Comparison of ENCODE assay signal across 2 cellular contexts in the genomic region with DNA sequence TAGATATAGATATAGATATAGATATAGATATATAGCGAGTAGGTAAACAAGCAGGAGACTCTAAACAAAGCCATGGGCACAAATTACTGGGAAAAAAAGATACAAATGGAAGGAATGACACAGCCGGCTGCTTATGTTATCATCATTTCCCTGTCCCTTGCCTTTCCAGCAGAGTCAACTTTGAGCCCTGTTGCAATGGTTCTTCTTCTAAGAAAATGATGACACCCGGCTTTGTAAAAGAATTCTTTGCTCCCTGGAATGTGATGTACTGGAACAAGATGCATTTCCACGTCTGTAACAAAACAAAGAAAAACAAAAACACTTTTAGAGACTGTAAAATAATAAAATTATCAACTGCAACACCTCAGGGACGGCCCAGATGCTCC.
TF ChIP-seq lines count a peak whose summit lies in the region.

No MANE protein-coding gene starts in this region.

TF ChIP-seq in SK-N-SH, 30 proteins besides CTCF, POLR2A, EP300 and RAD21 (continued from another document):
- TF ChIP-seq SIN3A (IDR thresholded peaks at IDR 0.05; ENCODE audit: borderline replicate concordance, low read depth, low read length) (no peak), TCF12 (IDR thresholded peaks at IDR 0.05) (no peak), RCOR1 (IDR thresholded peaks at IDR 0.05; ENCODE audit: low read length) (no peak), GATA2 (CRISPR knock-in tag; IDR thresholded peaks at IDR 0.05) (no peak), EZH2phosphoT487 (IDR thresholded peaks at IDR 0.05; ENCODE audit: borderline replicate concordance, low read depth) (no peak), ELF1 (IDR thresholded peaks at IDR 0.05) (no peak), FOSL2 (IDR thresholded peaks at IDR 0.05; ENCODE audit: borderline replicate concordance, low read depth) (no peak), GABPA (IDR thresholded peaks at IDR 0.05; ENCODE audit: low read depth) (no peak), FOXM1 (IDR thresholded peaks at IDR 0.05; ENCODE audit: low read depth) (no peak), SMC3 (IDR thresholded peaks at IDR 0.05; ENCODE audit: low read depth, low read length) (no peak)

TF ChIP-seq in SK-N-SH treated with all-trans-retinoic acid at 6 μM for 48 hours, 23 proteins besides CTCF, POLR2A, EP300 and RAD21 (continued from another document):
- TF ChIP-seq, protein P1, sequence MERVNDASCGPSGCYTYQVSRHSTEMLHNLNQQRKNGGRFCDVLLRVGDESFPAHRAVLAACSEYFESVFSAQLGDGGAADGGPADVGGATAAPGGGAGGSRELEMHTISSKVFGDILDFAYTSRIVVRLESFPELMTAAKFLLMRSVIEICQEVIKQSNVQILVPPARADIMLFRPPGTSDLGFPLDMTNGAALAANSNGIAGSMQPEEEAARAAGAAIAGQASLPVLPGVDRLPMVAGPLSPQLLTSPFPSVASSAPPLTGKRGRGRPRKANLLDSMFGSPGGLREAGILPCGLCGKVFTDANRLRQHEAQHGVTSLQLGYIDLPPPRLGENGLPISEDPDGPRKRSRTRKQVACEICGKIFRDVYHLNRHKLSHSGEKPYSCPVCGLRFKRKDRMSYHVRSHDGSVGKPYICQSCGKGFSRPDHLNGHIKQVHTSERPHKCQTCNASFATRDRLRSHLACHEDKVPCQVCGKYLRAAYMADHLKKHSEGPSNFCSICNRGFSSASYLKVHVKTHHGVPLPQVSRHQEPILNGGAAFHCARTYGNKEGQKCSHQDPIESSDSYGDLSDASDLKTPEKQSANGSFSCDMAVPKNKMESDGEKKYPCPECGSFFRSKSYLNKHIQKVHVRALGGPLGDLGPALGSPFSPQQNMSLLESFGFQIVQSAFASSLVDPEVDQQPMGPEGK (CRISPR knock-in tag; IDR thresholded peaks at IDR 0.05; ENCODE audit: borderline replicate concordance): no peak
- TF ChIP-seq PPARA (CRISPR knock-in tag; IDR thresholded peaks at IDR 0.05; ENCODE audit: borderline replicate concordance): no peak
- no peak for TF ChIP-seq TCF4 (CRISPR knock-in tag; IDR thresholded peaks at IDR 0.05; ENCODE audit: borderline replicate concordance)
- TF ChIP-seq GLIS3 (CRISPR knock-in tag; IDR thresholded peaks at IDR 0.05): no peak
- TF ChIP-seq, protein P2, sequence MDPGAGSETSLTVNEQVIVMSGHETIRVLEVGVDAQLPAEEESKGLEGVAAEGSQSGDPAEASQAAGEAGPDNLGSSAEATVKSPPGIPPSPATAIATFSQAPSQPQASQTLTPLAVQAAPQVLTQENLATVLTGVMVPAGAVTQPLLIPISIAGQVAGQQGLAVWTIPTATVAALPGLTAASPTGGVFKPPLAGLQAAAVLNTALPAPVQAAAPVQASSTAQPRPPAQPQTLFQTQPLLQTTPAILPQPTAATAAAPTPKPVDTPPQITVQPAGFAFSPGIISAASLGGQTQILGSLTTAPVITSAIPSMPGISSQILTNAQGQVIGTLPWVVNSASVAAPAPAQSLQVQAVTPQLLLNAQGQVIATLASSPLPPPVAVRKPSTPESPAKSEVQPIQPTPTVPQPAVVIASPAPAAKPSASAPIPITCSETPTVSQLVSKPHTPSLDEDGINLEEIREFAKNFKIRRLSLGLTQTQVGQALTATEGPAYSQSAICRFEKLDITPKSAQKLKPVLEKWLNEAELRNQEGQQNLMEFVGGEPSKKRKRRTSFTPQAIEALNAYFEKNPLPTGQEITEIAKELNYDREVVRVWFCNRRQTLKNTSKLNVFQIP (CRISPR knock-in tag; IDR thresholded peaks at IDR 0.05; ENCODE audit: borderline replicate concordance, low read depth): no peak
- no peak for TF ChIP-seq ZNF8 (CRISPR knock-in tag; IDR thresholded peaks at IDR 0.05)
- TF ChIP-seq, protein P3, sequence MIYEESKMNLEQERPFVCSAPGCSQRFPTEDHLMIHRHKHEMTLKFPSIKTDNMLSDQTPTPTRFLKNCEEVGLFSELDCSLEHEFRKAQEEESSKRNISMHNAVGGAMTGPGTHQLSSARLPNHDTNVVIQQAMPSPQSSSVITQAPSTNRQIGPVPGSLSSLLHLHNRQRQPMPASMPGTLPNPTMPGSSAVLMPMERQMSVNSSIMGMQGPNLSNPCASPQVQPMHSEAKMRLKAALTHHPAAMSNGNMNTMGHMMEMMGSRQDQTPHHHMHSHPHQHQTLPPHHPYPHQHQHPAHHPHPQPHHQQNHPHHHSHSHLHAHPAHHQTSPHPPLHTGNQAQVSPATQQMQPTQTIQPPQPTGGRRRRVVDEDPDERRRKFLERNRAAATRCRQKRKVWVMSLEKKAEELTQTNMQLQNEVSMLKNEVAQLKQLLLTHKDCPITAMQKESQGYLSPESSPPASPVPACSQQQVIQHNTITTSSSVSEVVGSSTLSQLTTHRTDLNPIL (CRISPR knock-in tag; IDR thresholded peaks at IDR 0.05; ENCODE audit: low read depth): no peak
- TF ChIP-seq, protein P4, sequence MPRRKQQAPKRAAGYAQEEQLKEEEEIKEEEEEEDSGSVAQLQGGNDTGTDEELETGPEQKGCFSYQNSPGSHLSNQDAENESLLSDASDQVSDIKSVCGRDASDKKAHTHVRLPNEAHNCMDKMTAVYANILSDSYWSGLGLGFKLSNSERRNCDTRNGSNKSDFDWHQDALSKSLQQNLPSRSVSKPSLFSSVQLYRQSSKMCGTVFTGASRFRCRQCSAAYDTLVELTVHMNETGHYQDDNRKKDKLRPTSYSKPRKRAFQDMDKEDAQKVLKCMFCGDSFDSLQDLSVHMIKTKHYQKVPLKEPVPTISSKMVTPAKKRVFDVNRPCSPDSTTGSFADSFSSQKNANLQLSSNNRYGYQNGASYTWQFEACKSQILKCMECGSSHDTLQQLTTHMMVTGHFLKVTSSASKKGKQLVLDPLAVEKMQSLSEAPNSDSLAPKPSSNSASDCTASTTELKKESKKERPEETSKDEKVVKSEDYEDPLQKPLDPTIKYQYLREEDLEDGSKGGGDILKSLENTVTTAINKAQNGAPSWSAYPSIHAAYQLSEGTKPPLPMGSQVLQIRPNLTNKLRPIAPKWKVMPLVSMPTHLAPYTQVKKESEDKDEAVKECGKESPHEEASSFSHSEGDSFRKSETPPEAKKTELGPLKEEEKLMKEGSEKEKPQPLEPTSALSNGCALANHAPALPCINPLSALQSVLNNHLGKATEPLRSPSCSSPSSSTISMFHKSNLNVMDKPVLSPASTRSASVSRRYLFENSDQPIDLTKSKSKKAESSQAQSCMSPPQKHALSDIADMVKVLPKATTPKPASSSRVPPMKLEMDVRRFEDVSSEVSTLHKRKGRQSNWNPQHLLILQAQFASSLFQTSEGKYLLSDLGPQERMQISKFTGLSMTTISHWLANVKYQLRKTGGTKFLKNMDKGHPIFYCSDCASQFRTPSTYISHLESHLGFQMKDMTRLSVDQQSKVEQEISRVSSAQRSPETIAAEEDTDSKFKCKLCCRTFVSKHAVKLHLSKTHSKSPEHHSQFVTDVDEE (CRISPR knock-in tag; IDR thresholded peaks at IDR 0.05): no peak
- no peak for TF ChIP-seq ZNF565 (CRISPR knock-in tag; conservative IDR thresholded peaks at IDR 0.05; ENCODE audit: low read depth)
- TF ChIP-seq CSDC2 (CRISPR knock-in tag; IDR thresholded peaks at IDR 0.05): no peak
- TF ChIP-seq ESRRG (CRISPR knock-in tag; IDR thresholded peaks at IDR 0.05): no peak
